ENCODE assay signal across 22 cellular contexts in the genomic region with DNA sequence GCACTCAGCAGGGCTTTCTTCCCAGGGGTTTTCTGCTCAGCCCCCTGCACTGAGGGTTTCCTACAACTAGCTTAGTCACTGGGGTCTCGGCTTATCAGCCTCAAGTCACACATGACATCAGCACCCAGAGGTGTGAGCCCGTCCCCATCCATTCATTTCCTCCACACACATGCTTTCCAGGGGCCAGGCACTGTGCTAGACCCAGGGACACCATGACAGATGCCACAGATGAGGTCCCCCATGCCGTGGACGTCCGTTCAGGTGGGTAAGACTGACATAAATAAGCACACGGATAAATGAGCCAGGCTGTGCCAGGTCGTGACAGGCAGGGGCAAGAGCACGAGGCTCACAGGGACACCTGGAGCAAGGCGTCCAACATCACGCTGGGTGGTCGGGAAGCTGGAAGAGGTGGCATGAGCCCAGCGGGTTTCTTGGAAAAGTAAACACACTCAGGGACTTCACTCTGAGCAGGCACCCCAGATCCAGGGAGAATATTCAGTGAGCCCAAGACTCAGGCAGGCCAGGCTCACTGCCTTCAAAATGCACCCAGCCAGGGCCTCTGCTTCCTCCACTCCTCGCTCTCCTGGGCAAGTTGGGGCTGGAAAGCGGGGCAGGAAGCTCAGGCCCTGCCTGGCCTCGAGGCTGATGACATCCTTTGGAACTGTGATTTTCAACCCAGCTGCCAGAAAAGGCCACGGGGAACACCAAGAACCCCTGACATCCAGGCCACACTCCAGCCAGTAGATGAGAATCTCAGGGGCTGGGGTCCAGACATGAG.
DNase-seq lines count a peak whose midpoint lies in the region; ATAC-seq and TF ChIP-seq lines count a peak whose summit lies in the region.
"Had no signal": no experiment of that assay in that cellular context is flagged by ENCODE, and none has a peak within 500 bp of the region (broad histone marks: within the 10 kb centered on the region; RNA-seq: fewer than 3 reads in every experiment).

No MANE protein-coding gene starts in this region.

- H3K4me3 ChIP-seq in SJCRH30 (no peak overlapping the region), smooth muscle cell (no peak overlapping the region)
- H3K4me3 ChIP-seq: ascending aorta, K562, ovary had no signal

- TF ChIP-seq CTCF in foreskin keratinocyte (conservative IDR thresholded peaks at IDR 0.05) (no peak), smooth muscle cell (IDR thresholded peaks at IDR 0.05; ENCODE audit: borderline replicate concordance, insufficient read depth, poor library complexity, severe bottlenecking) (no peak), Calu3 (IDR thresholded peaks at IDR 0.05; ENCODE audit: unreplicated experiment) (no peak)

- no peaks in the 10 kb centered on the region for H3K9me3 Mint-ChIP-seq in activated naive CD8-positive, alpha-beta T cell treated with anti-CD3 and anti-CD28 coated beads, Interleukin-2, amount 10 ng/mL, durations not matched to agents 7 days and 5 days
- no peaks in the 10 kb centered on the region for H3K9me3 Mint-ChIP-seq in activated naive CD8-positive, alpha-beta T cell treated with anti-CD3 and anti-CD28 coated beads, Interleukin-2, amount 50 U/mL, for 24 hours
- H3K9me3 Mint-ChIP-seq in stimulated activated naive B cell treated with anti-CD40 and anti-IgM and Interleukin-4, amounts not matched to agents 10 μg/mL and 1 μg/mL and 100 μg/mL, for 72 hours, result peaks cover 0 to 4% of the 10 kb centered on the region in 2 donors
- no peaks in the 10 kb centered on the region for H3K9me3 Mint-ChIP-seq in Calu3 (ENCODE audit: low read depth, unreplicated experiment)
- H3K9me3 Mint-ChIP-seq: activated T-cell treated with anti-CD3 and anti-CD28 coated beads, Interleukin-2, amount 50 U/mL, for 24 hours had no signal

- peak overlapping the region; percentile 32 for H3K27ac Mint-ChIP-seq in activated naive CD8-positive, alpha-beta T cell treated with anti-CD3 and anti-CD28 coated beads, Interleukin-2, amount 10 ng/mL, durations not matched to agents 7 days and 5 days
- H3K27ac Mint-ChIP-seq in activated naive CD8-positive, alpha-beta T cell treated with anti-CD3 and anti-CD28 coated beads, Interleukin-2, amount 50 U/mL, for 24 hours, result no peak overlapping the region
- no peak overlapping the region for H3K27ac Mint-ChIP-seq in stimulated activated naive B cell treated with anti-CD40 and anti-IgM and Interleukin-4, amounts not matched to agents 10 μg/mL and 1 μg/mL and 100 μg/mL, for 72 hours
- no peak overlapping the region for H3K27ac Mint-ChIP-seq in Calu3 (ENCODE audit: unreplicated experiment)
- H3K27ac Mint-ChIP-seq: activated T-cell treated with anti-CD3 and anti-CD28 coated beads, Interleukin-2, amount 50 U/mL, for 24 hours; stimulated activated memory B cell treated with anti-CD40 and anti-IgM and Interleukin-4, amounts not matched to agents 10 μg/mL and 1 μg/mL and 100 μg/mL, for 72 hours had no signal

- BruUV-seq in Calu3 (replicated peaks; lab: Mats Ljungman, UMichigan), result no TSS peak

- H3K27me3 ChIP-seq in SJCRH30 (no peaks in the 10 kb centered on the region), foreskin keratinocyte (no peaks in the 10 kb centered on the region), smooth muscle cell (ENCODE audit: low read depth) (no peaks in the 10 kb centered on the region)
- H3K27me3 ChIP-seq: ascending aorta, ovary had no signal

- H3K27me3 Mint-ChIP-seq in activated naive CD8-positive, alpha-beta T cell treated with anti-CD3 and anti-CD28 coated beads, Interleukin-2, amount 10 ng/mL, durations not matched to agents 7 days and 5 days, result no peaks in the 10 kb centered on the region
- no peaks in the 10 kb centered on the region for H3K27me3 Mint-ChIP-seq in activated naive CD8-positive, alpha-beta T cell treated with anti-CD3 and anti-CD28 coated beads, Interleukin-2, amount 50 U/mL, for 24 hours
- peaks cover 7 to 11% of the 10 kb centered on the region in 2 donors for H3K27me3 Mint-ChIP-seq in stimulated activated naive B cell treated with anti-CD40 and anti-IgM and Interleukin-4, amounts not matched to agents 10 μg/mL and 1 μg/mL and 100 μg/mL, for 72 hours
- peaks cover 26% of the 10 kb centered on the region for H3K27me3 Mint-ChIP-seq in Calu3 (ENCODE audit: unreplicated experiment)
- H3K27me3 Mint-ChIP-seq: activated T-cell treated with anti-CD3 and anti-CD28 coated beads, Interleukin-2, amount 50 U/mL, for 24 hours had no signal

- H3K9me3 ChIP-seq in SJCRH30 (replicated peaks) (no peaks in the 10 kb centered on the region), smooth muscle cell (replicated peaks; ENCODE audit: low read depth) (no peaks in the 10 kb centered on the region)
- H3K9me3 ChIP-seq: ascending aorta, ovary, SK-N-SH had no signal

- ATAC-seq in activated naive CD8-positive, alpha-beta T cell treated with anti-CD3 and anti-CD28 coated beads, Interleukin-2, amount 10 ng/mL, durations not matched to agents 7 days and 5 days (ENCODE audit: low read depth), result no peak
- ATAC-seq in activated naive CD8-positive, alpha-beta T cell treated with anti-CD3 and anti-CD28 coated beads, Interleukin-2, amount 50 U/mL, for 24 hours, result no peak
- peak; percentile 90 for ATAC-seq in foreskin keratinocyte
- no peak for ATAC-seq in stimulated activated naive B cell treated with anti-CD40 and anti-IgM and Interleukin-4, amounts not matched to agents 10 μg/mL and 1 μg/mL and 100 μg/mL, for 72 hours (replicated peaks)
- ATAC-seq: sciatic nerve; stimulated activated memory B cell treated with anti-CD40 and anti-IgM and Interleukin-4, amounts not matched to agents 10 μg/mL and 1 μg/mL and 100 μg/mL, for 72 hours had no signal

- H3K9ac ChIP-seq in smooth muscle cell (ENCODE audit: low read depth), result no peak overlapping the region
- H3K9ac ChIP-seq: SK-N-SH had no signal

- intact Hi-C loops in Calu3 (cut with micrococcal nuclease; ENCODE audit: unreplicated experiment), result no loop called here

- WGBS in smooth muscle cell (ENCODE audit: low lambda C conversion rate), result 74% methylated on average over 16 of the region's 16 CpGs

- no peak for DNase-seq in activated naive CD8-positive, alpha-beta T cell treated with anti-CD3 and anti-CD28 coated beads, Interleukin-2, amount 10 ng/mL, durations not matched to agents 7 days and 5 days
- no peak for DNase-seq in activated naive CD8-positive, alpha-beta T cell treated with anti-CD3 and anti-CD28 coated beads, Interleukin-2, amount 50 U/mL, for 24 hours
- DNase-seq in SJCRH30 (peak; percentile 54 to 68), foreskin keratinocyte (peak; percentile 44 to 75), smooth muscle cell (lab: John Stamatoyannopoulos, UW; ENCODE audit: unreplicated experiment) (no peak), NCI-H1092 (lab: John Stamatoyannopoulos, UW) (no peak), Calu3 (no peak)
- no peak for DNase-seq in stimulated activated naive B cell treated with anti-CD40 and anti-IgM and Interleukin-4, amounts not matched to agents 10 μg/mL and 1 μg/mL and 100 μg/mL, for 72 hours
- DNase-seq: activated naive CD4-positive, alpha-beta T cell treated with Interleukin-2 at 50 U/mL for 16 hours; activated T-cell treated with anti-CD3 and anti-CD28 coated beads, Interleukin-2, amount 50 U/mL, for 24 hours; DMS153; effector memory CD4-positive, alpha-beta T cell; GF-D8; NCI-H187 treated with DMSO at 0.1 percent for 48 hours; NCI-H226; NK-92 treated with Interleukin-12 subunit alpha and Interleukin-12 subunit beta, amount 100 ng/mL, for 24 hours; SK-N-SH had no signal

- peak overlapping the region; percentile 6 for H3K4me2 ChIP-seq in smooth muscle cell
- H3K4me2 ChIP-seq: SK-N-SH had no signal

- H3K27ac ChIP-seq in SJCRH30 (peak overlapping the region; percentile 65), foreskin keratinocyte (no peak overlapping the region), smooth muscle cell (ENCODE audit: low read depth) (peak overlapping the region; percentile 35)
- H3K27ac ChIP-seq: ascending aorta, ovary had no signal

- H3K4me1 Mint-ChIP-seq in activated naive CD8-positive, alpha-beta T cell treated with anti-CD3 and anti-CD28 coated beads, Interleukin-2, amount 10 ng/mL, durations not matched to agents 7 days and 5 days, result peaks cover 9% of the 10 kb centered on the region
- H3K4me1 Mint-ChIP-seq in activated naive CD8-positive, alpha-beta T cell treated with anti-CD3 and anti-CD28 coated beads, Interleukin-2, amount 50 U/mL, for 24 hours, result peaks cover 8% of the 10 kb centered on the region
- peaks cover 9 to 15% of the 10 kb centered on the region in 2 donors for H3K4me1 Mint-ChIP-seq in stimulated activated naive B cell treated with anti-CD40 and anti-IgM and Interleukin-4, amounts not matched to agents 10 μg/mL and 1 μg/mL and 100 μg/mL, for 72 hours
- H3K4me1 Mint-ChIP-seq in Calu3 (ENCODE audit: low read depth, unreplicated experiment), result no peaks in the 10 kb centered on the region

- no peaks in the 10 kb centered on the region for H3K36me3 Mint-ChIP-seq in activated naive CD8-positive, alpha-beta T cell treated with anti-CD3 and anti-CD28 coated beads, Interleukin-2, amount 10 ng/mL, durations not matched to agents 7 days and 5 days
- no peaks in the 10 kb centered on the region for H3K36me3 Mint-ChIP-seq in activated naive CD8-positive, alpha-beta T cell treated with anti-CD3 and anti-CD28 coated beads, Interleukin-2, amount 50 U/mL, for 24 hours (ENCODE audit: low read depth)
- peaks cover 2 to 3% of the 10 kb centered on the region in 2 donors for H3K36me3 Mint-ChIP-seq in stimulated activated naive B cell treated with anti-CD40 and anti-IgM and Interleukin-4, amounts not matched to agents 10 μg/mL and 1 μg/mL and 100 μg/mL, for 72 hours
- H3K36me3 Mint-ChIP-seq in Calu3 (ENCODE audit: insufficient read depth, unreplicated experiment), result no peaks in the 10 kb centered on the region
- H3K36me3 Mint-ChIP-seq: stimulated activated memory B cell treated with anti-CD40 and anti-IgM and Interleukin-4, amounts not matched to agents 10 μg/mL and 1 μg/mL and 100 μg/mL, for 72 hours had no signal

- CTCF ChIA-PET in Calu3 (lab: Charles Lee), result no interaction called here

- POLR2A ChIA-PET in activated naive CD8-positive, alpha-beta T cell treated with anti-CD3 and anti-CD28 coated beads, Interleukin-2, amount 10 ng/mL, durations not matched to agents 7 days and 5 days (lab: Charles Lee), result interaction anchor here (1.7 kb wide), 1 partner anchor 14 kb away, joined by 4 read pairs; no protein-coding TSS in a partner anchor

- H2AFZ ChIP-seq in smooth muscle cell (ENCODE audit: low read depth), result no peak overlapping the region

- H3K4me1 ChIP-seq in SJCRH30, result peaks cover 49% of the 10 kb centered on the region
- H3K4me1 ChIP-seq in foreskin keratinocyte, result peaks cover 12% of the 10 kb centered on the region
- H3K4me1 ChIP-seq in smooth muscle cell (ENCODE audit: low read depth), result peaks cover 15% of the 10 kb centered on the region

- H3K4me3 Mint-ChIP-seq in activated naive CD8-positive, alpha-beta T cell treated with anti-CD3 and anti-CD28 coated beads, Interleukin-2, amount 10 ng/mL, durations not matched to agents 7 days and 5 days, result no peak overlapping the region
- H3K4me3 Mint-ChIP-seq in activated naive CD8-positive, alpha-beta T cell treated with anti-CD3 and anti-CD28 coated beads, Interleukin-2, amount 50 U/mL, for 24 hours, result no peak overlapping the region
- no peak overlapping the region for H3K4me3 Mint-ChIP-seq in stimulated activated naive B cell treated with anti-CD40 and anti-IgM and Interleukin-4, amounts not matched to agents 10 μg/mL and 1 μg/mL and 100 μg/mL, for 72 hours
- H3K4me3 Mint-ChIP-seq in Calu3 (ENCODE audit: low read depth, unreplicated experiment), result no peak overlapping the region
- H3K4me3 Mint-ChIP-seq: activated T-cell treated with anti-CD3 and anti-CD28 coated beads, Interleukin-2, amount 50 U/mL, for 24 hours; stimulated activated memory B cell treated with anti-CD40 and anti-IgM and Interleukin-4, amounts not matched to agents 10 μg/mL and 1 μg/mL and 100 μg/mL, for 72 hours had no signal

- no peaks in the 10 kb centered on the region for H4K20me1 ChIP-seq in smooth muscle cell (ENCODE audit: low read depth)

- no peaks in the 10 kb centered on the region for H3K79me2 ChIP-seq in smooth muscle cell (ENCODE audit: low read depth)

- H3K36me3 ChIP-seq in SJCRH30, result no peaks in the 10 kb centered on the region
- H3K36me3 ChIP-seq in smooth muscle cell (ENCODE audit: low read depth), result no peaks in the 10 kb centered on the region
- H3K36me3 ChIP-seq: ascending aorta, ovary had no signal

- peaks cover 26% of the 10 kb centered on the region for H3F3A ChIP-seq in smooth muscle cell (ENCODE audit: low read depth)

Comparison
In these comparisons a context has a peak if more than half of its experiments do, and no peak if none do; other contexts are left out.
1. DNase-seq: peak in SJCRH30 (2 of 2) and foreskin keratinocyte (2 of 2); none in activated naive CD8-positive, alpha-beta T cell treated with anti-CD3 and anti-CD28 coated beads, Interleukin-2, amount 10 ng/mL, durations not matched to agents 7 days and 5 days (single experiment), activated naive CD8-positive, alpha-beta T cell treated with anti-CD3 and anti-CD28 coated beads, Interleukin-2, amount 50 U/mL, for 24 hours (single experiment), smooth muscle cell (single experiment), stimulated activated naive B cell treated with anti-CD40 and anti-IgM and Interleukin-4, amounts not matched to agents 10 μg/mL and 1 μg/mL and 100 μg/mL, for 72 hours (single experiment), NCI-H1092 (single experiment) and Calu3 (single experiment).